Comparison of ENCODE assay signal across 16 cellular contexts in genomic region chr9:33249087-33249657, GRCh38. TPM values are rescaled to one million over a fixed set of nuclear protein-coding genes. Genes with fewer than 3 reads are reported as not detected.
A peak's percentile ranks its signal among the peaks of the same experiment; 100 is the strongest.
DNase-seq lines count a peak whose midpoint lies in the region; ATAC-seq and TF ChIP-seq lines count a peak whose summit lies in the region.
"Had no signal": no experiment of that assay in that cellular context is flagged by ENCODE, and none has a peak within 500 bp of the region (broad histone marks: within the 10 kb centered on the region; RNA-seq: fewer than 3 reads in every experiment).

No MANE protein-coding gene starts in this region.

- DNase-seq in kidney tubule cell (ENCODE audit: low spot score) (peak; percentile 36), NCI-H524 (lab: John Stamatoyannopoulos, UW) (no peak), transverse colon (no peak)
- no peak for DNase-seq in naive thymus-derived CD8-positive, alpha-beta T cell
- no peak for DNase-seq in activated CD4-positive, alpha-beta T cell treated with anti-CD3 and anti-CD28 coated beads, Interleukin-2, amount 10 ng/mL, durations not matched to agents 7 days and 5 days
- DNase-seq: activated T-cell treated with anti-CD3 and anti-CD28 coated beads, Interleukin-2, amount 50 U/mL, for 1 hour; DMS153; NCI-H1436; stimulated activated naive CD4-positive, alpha-beta T cell treated with Interleukin-2 at 50 U/mL for 16 hours had no signal

- TF ChIP-seq CTCF in transverse colon (IDR thresholded peaks at IDR 0.05) = no peak

- peaks cover 0 to 5% (median 0%) of the 10 kb centered on the region in 4 donors for H3K4me1 Mint-ChIP-seq in naive thymus-derived CD8-positive, alpha-beta T cell
- H3K4me1 Mint-ChIP-seq in activated CD4-positive, alpha-beta T cell treated with anti-CD3 and anti-CD28 coated beads, Interleukin-2, amount 10 ng/mL, durations not matched to agents 7 days and 5 days = peaks cover 7% of the 10 kb centered on the region
- H3K4me1 Mint-ChIP-seq: neural crest cell had no signal

- ATAC-seq in GM18858 (IDR thresholded peaks at IDR 0.05; ENCODE audit: unreplicated experiment) (peak; percentile 53), GM21515 (IDR thresholded peaks at IDR 0.05; ENCODE audit: unreplicated experiment) (peak; percentile 48), HG03354 (IDR thresholded peaks at IDR 0.05; ENCODE audit: poor library complexity, severe bottlenecking, unreplicated experiment) (peak; percentile 64)
- ATAC-seq in naive thymus-derived CD8-positive, alpha-beta T cell = no peak

- H3K27ac Mint-ChIP-seq in naive thymus-derived CD8-positive, alpha-beta T cell = peak overlapping the region in 3 of 10 donors; percentile 3 to 43 (median 8)
- H3K27ac Mint-ChIP-seq in activated CD4-positive, alpha-beta T cell treated with anti-CD3 and anti-CD28 coated beads, Interleukin-2, amount 10 ng/mL, durations not matched to agents 7 days and 5 days = no peak overlapping the region

- H3K4me3 Mint-ChIP-seq in naive thymus-derived CD8-positive, alpha-beta T cell = no peak overlapping the region
- H3K4me3 Mint-ChIP-seq in activated CD4-positive, alpha-beta T cell treated with anti-CD3 and anti-CD28 coated beads, Interleukin-2, amount 10 ng/mL, durations not matched to agents 7 days and 5 days = no peak overlapping the region
- H3K4me3 Mint-ChIP-seq: neural crest cell had no signal

- no peaks in the 10 kb centered on the region for H3K4me1 ChIP-seq in transverse colon

- no peaks in the 10 kb centered on the region for H3K9me3 ChIP-seq in transverse colon

- peaks cover 0 to 17% (median 7%) of the 10 kb centered on the region in 4 donors for H3K36me3 ChIP-seq in transverse colon

- 78 to 100% methylated on average over 1 to 6 of the region's 6 CpGs for WGBS in transverse colon (ENCODE audit: low coverage in 1 of 2), 2 donors

- CTCF ChIA-PET in activated CD4-positive, alpha-beta T cell treated with anti-CD3 and anti-CD28 coated beads, Interleukin-2, amount 10 ng/mL, durations not matched to agents 7 days and 5 days (lab: Charles Lee) = interaction anchor here (1.4 to 3.5 kb wide), 3 partner anchors 14 to 182 kb away, joined by 3 to 13 read pairs (median 4); no protein-coding TSS in a partner anchor

- H3K27ac ChIP-seq in transverse colon = no peak overlapping the region
- H3K27ac ChIP-seq: HL-60 had no signal

- no peak for TF ChIP-seq POLR2A in transverse colon (IDR thresholded peaks at IDR 0.05)

- H3K9me3 Mint-ChIP-seq in naive thymus-derived CD8-positive, alpha-beta T cell = no peaks in the 10 kb centered on the region
- H3K9me3 Mint-ChIP-seq in activated CD4-positive, alpha-beta T cell treated with anti-CD3 and anti-CD28 coated beads, Interleukin-2, amount 10 ng/mL, durations not matched to agents 7 days and 5 days = no peaks in the 10 kb centered on the region
- H3K9me3 Mint-ChIP-seq: neural crest cell had no signal

- no peak for TF ChIP-seq EP300 in transverse colon (IDR thresholded peaks at IDR 0.05; ENCODE audit: low read depth)

- peaks cover 0 to 33% (median 16%) of the 10 kb centered on the region in 3 donors for H3K36me3 Mint-ChIP-seq in naive thymus-derived CD8-positive, alpha-beta T cell
- H3K36me3 Mint-ChIP-seq in activated CD4-positive, alpha-beta T cell treated with anti-CD3 and anti-CD28 coated beads, Interleukin-2, amount 10 ng/mL, durations not matched to agents 7 days and 5 days (ENCODE audit: low read depth) = peaks cover 13% of the 10 kb centered on the region

- intact Hi-C loops in transverse colon (cut with DNase I; ENCODE audit: low total_unique reads) = no loop called here

- in situ Hi-C loops in transverse colon (cut with MboI; ENCODE audit: low pct_ligation_motif_present in 1 of 4, low pct_unique_long_range_greater_than_20kb in 1 of 4, low sequenced_read_pairs in 3 of 4) = no loop called here

- H3K4me3 ChIP-seq in transverse colon = no peak overlapping the region

- POLR2A ChIA-PET in naive thymus-derived CD8-positive, alpha-beta T cell (lab: Charles Lee) = no interaction called here
- POLR2A ChIA-PET in activated CD4-positive, alpha-beta T cell treated with anti-CD3 and anti-CD28 coated beads, Interleukin-2, amount 10 ng/mL, durations not matched to agents 7 days and 5 days (lab: Charles Lee) = no interaction called here

- no peaks in the 10 kb centered on the region for H3K27me3 Mint-ChIP-seq in naive thymus-derived CD8-positive, alpha-beta T cell
- no peaks in the 10 kb centered on the region for H3K27me3 Mint-ChIP-seq in activated CD4-positive, alpha-beta T cell treated with anti-CD3 and anti-CD28 coated beads, Interleukin-2, amount 10 ng/mL, durations not matched to agents 7 days and 5 days

- no peaks in the 10 kb centered on the region for H3K27me3 ChIP-seq in transverse colon

RNA-seq across cellular contexts. Expression of gene SPINK4, which starts 9.2 kb away (rescaled TPM):
- total RNA-seq in naive thymus-derived CD8-positive, alpha-beta T cell = not detected
- polyA plus RNA-seq in naive thymus-derived CD8-positive, alpha-beta T cell = not detected
- total RNA-seq in transverse colon = 10 to 100 TPM in 1 of 4 donors, 1 to 10 TPM in 1, not detected in 2; 6.6 to 77.8 TPM
- total RNA-seq in activated CD4-positive, alpha-beta T cell treated with anti-CD3 and anti-CD28 coated beads, Interleukin-2, amount 10 ng/mL, durations not matched to agents 7 days and 5 days = not detected
- total RNA-seq: neural crest cell; T-helper 2 cell treated with Interferon-gamma antibody and Interleukin-4, amounts not matched to agents 100 ng/mL and 5 ng/mL, for 36 hours had no signal
- polyA plus RNA-seq: keratinocyte had no signal

RNA-seq across cellular contexts. Expression of gene BAG1, which starts 15.3 kb away (rescaled TPM):
- 10 to 100 TPM; 55.9 to 64.6 TPM for total RNA-seq in naive thymus-derived CD8-positive, alpha-beta T cell
- 10 to 100 TPM; 80.5 to 92.6 (median 86.8) TPM for polyA plus RNA-seq in naive thymus-derived CD8-positive, alpha-beta T cell
- total RNA-seq in transverse colon = 100 to 1,000 TPM in 3 of 4 donors, 10 to 100 TPM in 1; 73.2 to 185 (median 131) TPM
- 10 to 100 TPM; 62.3 to 72.2 TPM for total RNA-seq in activated CD4-positive, alpha-beta T cell treated with anti-CD3 and anti-CD28 coated beads, Interleukin-2, amount 10 ng/mL, durations not matched to agents 7 days and 5 days

RNA-seq across cellular contexts. Expression of gene CHMP5, which starts 15.7 kb away (rescaled TPM):
- 10 to 100 TPM; 30.4 to 31.4 TPM for total RNA-seq in naive thymus-derived CD8-positive, alpha-beta T cell
- 10 to 100 TPM; 38.7 to 40.0 (median 39.4) TPM for polyA plus RNA-seq in naive thymus-derived CD8-positive, alpha-beta T cell
- total RNA-seq in transverse colon = 100 to 1,000 TPM in 1 of 4 donors, 10 to 100 TPM in 3; 23.3 to 100 (median 56.5) TPM
- total RNA-seq in activated CD4-positive, alpha-beta T cell treated with anti-CD3 and anti-CD28 coated beads, Interleukin-2, amount 10 ng/mL, durations not matched to agents 7 days and 5 days = 100 to 1,000 TPM in 1 of 2 experiments, 10 to 100 TPM in 1; 91.0 to 100 TPM

RNA-seq across cellular contexts. Expression of gene NFX1, which starts 41.1 kb away (rescaled TPM):
- 10 to 100 TPM; 70.3 to 70.5 TPM for total RNA-seq in naive thymus-derived CD8-positive, alpha-beta T cell
- 10 to 100 TPM; 22.8 to 42.7 (median 31.6) TPM for polyA plus RNA-seq in naive thymus-derived CD8-positive, alpha-beta T cell
- 10 to 100 TPM; 17.7 to 61.6 (median 50.2) TPM for total RNA-seq in transverse colon
- 10 to 100 TPM; 33.7 to 35.6 TPM for total RNA-seq in activated CD4-positive, alpha-beta T cell treated with anti-CD3 and anti-CD28 coated beads, Interleukin-2, amount 10 ng/mL, durations not matched to agents 7 days and 5 days

Comparison
In these comparisons a context has a peak if more than half of its experiments do, and no peak if none do; other contexts are left out.
1. ATAC-seq: peak in GM18858 (single experiment), GM21515 (single experiment) and HG03354 (single experiment); none in naive thymus-derived CD8-positive, alpha-beta T cell (0 of 2).